In genomic region chr4:89254847-89255246, GRCh38 we compare ENCODE assay signal across 8 cellular contexts. TPM values are rescaled to one million over a fixed set of nuclear protein-coding genes. Genes with fewer than 3 reads are reported as not detected.
DNase-seq lines count a peak whose midpoint lies in the region; ATAC-seq and TF ChIP-seq lines count a peak whose summit lies in the region.

No MANE protein-coding gene starts in this region.

- H3K9me3 Mint-ChIP-seq in glutamatergic neuron (ENCODE audit: unreplicated experiment), result peaks cover 5% of the 10 kb centered on the region

- DNase-seq in COLO829 (ENCODE audit: low spot score) (peak; percentile 40), NCI-H82 (lab: John Stamatoyannopoulos, UW) (peak; percentile 62), glutamatergic neuron (peak; percentile 40), hippocampal formation (lab: John Stamatoyannopoulos, UW) (no peak)
- DNase-seq in activated T-cell treated with anti-CD3 and anti-CD28 coated beads, Interleukin-2, amount 50 U/mL, for 48 hours, result peak; percentile 59 to 60
- DNase-seq in stimulated activated CD4-positive, alpha-beta T cell treated with anti-CD3 and anti-CD28 coated beads, Interleukin-4, amount 100 ng/mL, for 4 hours, result peak; percentile 13 to 24

- H3K27ac Mint-ChIP-seq in glutamatergic neuron (ENCODE audit: unreplicated experiment), result peak overlapping the region; percentile 26

- TF ChIP-seq CTCF in glutamatergic neuron (IDR thresholded peaks at IDR 0.05; ENCODE audit: partially characterized antibody, unreplicated experiment), result peak; percentile 85

- H3K36me3 Mint-ChIP-seq in glutamatergic neuron (ENCODE audit: unreplicated experiment), result peaks cover 7% of the 10 kb centered on the region

- peaks cover 69% of the 10 kb centered on the region for H3K4me1 Mint-ChIP-seq in glutamatergic neuron (ENCODE audit: low read depth, unreplicated experiment)

- peak; percentile 70 for ATAC-seq in GM21381 (IDR thresholded peaks at IDR 0.05; ENCODE audit: unreplicated experiment)
- no peak for ATAC-seq in GM19351 (IDR thresholded peaks at IDR 0.05; ENCODE audit: unreplicated experiment)

- peak overlapping the region; percentile 39 for H3K4me3 Mint-ChIP-seq in glutamatergic neuron (ENCODE audit: unreplicated experiment)

- H3K27me3 Mint-ChIP-seq in glutamatergic neuron (ENCODE audit: unreplicated experiment), result peaks cover 2% of the 10 kb centered on the region

RNA-seq across cellular contexts. Expression of gene GPRIN3, which starts 52.8 kb away (rescaled TPM):
- 94.3 TPM for total RNA-seq in glutamatergic neuron (ENCODE audit: unreplicated experiment)

Comparison
In these comparisons a context has a peak if more than half of its experiments do, and no peak if none do; other contexts are left out.
1. DNase-seq: peak in COLO829 (single experiment), NCI-H82 (single experiment), activated T-cell treated with anti-CD3 and anti-CD28 coated beads, Interleukin-2, amount 50 U/mL, for 48 hours (2 of 2), glutamatergic neuron (single experiment) and stimulated activated CD4-positive, alpha-beta T cell treated with anti-CD3 and anti-CD28 coated beads, Interleukin-4, amount 100 ng/mL, for 4 hours (2 of 2); none in hippocampal formation (0 of 2).